ENCODE assay signal across 10 cellular contexts in genomic region chr10:86178401-86179142, GRCh38.
A peak's percentile ranks its signal among the peaks of the same experiment; 100 is the strongest.
DNase-seq lines count a peak whose midpoint lies in the region; ATAC-seq and TF ChIP-seq lines count a peak whose summit lies in the region.
"Had no signal": no experiment of that assay in that cellular context is flagged by ENCODE, and none has a peak within 500 bp of the region (broad histone marks: within the 10 kb centered on the region; RNA-seq: fewer than 3 reads in every experiment).

No MANE protein-coding gene starts in this region.

- TF ChIP-seq CTCF in stomach (IDR thresholded peaks at IDR 0.05) = peak in 1 of 7 experiments; percentile 8
- no peak for TF ChIP-seq CTCF in gastrocnemius medialis (IDR thresholded peaks at IDR 0.05 in 4 of 5, conservative IDR thresholded peaks at IDR 0.05 in 1 of 5)

- no peak overlapping the region for H3K27ac Mint-ChIP-seq in stimulated activated naive CD8-positive, alpha-beta T cell treated with anti-CD3 and anti-CD28 coated beads, Interleukin-15, amount 100 ng/mL, for 72 hours

- in situ Hi-C loops in gastrocnemius medialis (cut with MboI; ENCODE audit: low sequenced_read_pairs in 4 of 4) = no loop called here

- no peak for DNase-seq in stimulated activated naive CD8-positive, alpha-beta T cell treated with anti-CD3 and anti-CD28 coated beads, Interleukin-15, amount 100 ng/mL, for 72 hours
- DNase-seq in stimulated activated naive CD8-positive, alpha-beta T cell treated with anti-CD3 and anti-CD28 coated beads, Interleukin-15, Interleukin-2, amounts not matched to agents 100 U/mL and 50 U/mL, for 24 hours = no peak
- DNase-seq in NCI-H82 treated with DMSO at 0.1 percent for 48 hours (lab: John Stamatoyannopoulos, UW; ENCODE audit: unreplicated experiment) (peak; percentile 3), globus pallidus (ENCODE audit: low spot score) (peak; percentile 54), stomach (no peak), gastrocnemius medialis (no peak)

- 37 to 58% (median 43%) methylated on average over 4 to 11 of the region's 11 CpGs for WGBS in stomach, 5 donors

- intact Hi-C loops in stomach (cut with DNase I; ENCODE audit: low total_unique reads) = no loop called here
- intact Hi-C loops in gastrocnemius medialis (cut with DNase I; ENCODE audit: low total_unique reads) = no loop called here

- no peak for TF ChIP-seq POLR2A in stomach (IDR thresholded peaks at IDR 0.05)
- no peak for TF ChIP-seq POLR2A in gastrocnemius medialis (IDR thresholded peaks at IDR 0.05)

- H3K9me3 Mint-ChIP-seq in stimulated activated naive CD8-positive, alpha-beta T cell treated with anti-CD3 and anti-CD28 coated beads, Interleukin-15, amount 100 ng/mL, for 72 hours = no peaks in the 10 kb centered on the region
- H3K9me3 Mint-ChIP-seq: central memory CD8-positive, alpha-beta T cell had no signal

- no peaks in the 10 kb centered on the region for H3K9me3 ChIP-seq in stomach
- H3K9me3 ChIP-seq in gastrocnemius medialis = no peaks in the 10 kb centered on the region

- H3K4me3 Mint-ChIP-seq in stimulated activated naive CD8-positive, alpha-beta T cell treated with anti-CD3 and anti-CD28 coated beads, Interleukin-15, amount 100 ng/mL, for 72 hours = no peak overlapping the region
- H3K4me3 Mint-ChIP-seq: central memory CD8-positive, alpha-beta T cell had no signal

- H3K27ac ChIP-seq in stomach (no peak overlapping the region), gastrocnemius medialis (no peak overlapping the region)

- H3K27me3 Mint-ChIP-seq in stimulated activated naive CD8-positive, alpha-beta T cell treated with anti-CD3 and anti-CD28 coated beads, Interleukin-15, amount 100 ng/mL, for 72 hours = no peaks in the 10 kb centered on the region

- H3K4me3 ChIP-seq in stomach (no peak overlapping the region), gastrocnemius medialis (no peak overlapping the region)

- no peaks in the 10 kb centered on the region for H3K4me1 Mint-ChIP-seq in stimulated activated naive CD8-positive, alpha-beta T cell treated with anti-CD3 and anti-CD28 coated beads, Interleukin-15, amount 100 ng/mL, for 72 hours
- H3K4me1 Mint-ChIP-seq: central memory CD8-positive, alpha-beta T cell had no signal

- peak; percentile 19 for ATAC-seq in stimulated activated naive CD8-positive, alpha-beta T cell treated with anti-CD3 and anti-CD28 coated beads, Interleukin-15, amount 100 ng/mL, for 72 hours
- ATAC-seq in stimulated activated naive CD8-positive, alpha-beta T cell treated with anti-CD3 and anti-CD28 coated beads, Interleukin-15, Interleukin-2, amounts not matched to agents 100 U/mL and 50 U/mL, for 24 hours = no peak
- ATAC-seq in gastrocnemius medialis = no peak
- ATAC-seq in HG02623 (IDR thresholded peaks at IDR 0.05; ENCODE audit: unreplicated experiment) = no peak
- no peak for ATAC-seq in GM21367 (IDR thresholded peaks at IDR 0.05; ENCODE audit: unreplicated experiment)
- ATAC-seq: Right ventricle myocardium inferior had no signal

- H3K36me3 ChIP-seq in stomach (no peaks in the 10 kb centered on the region), gastrocnemius medialis (no peaks in the 10 kb centered on the region)

- peaks cover 0 to 3% (median 0%) of the 10 kb centered on the region in 3 donors for H3K27me3 ChIP-seq in stomach
- no peaks in the 10 kb centered on the region for H3K27me3 ChIP-seq in gastrocnemius medialis

- no peak for TF ChIP-seq EP300 in stomach (IDR thresholded peaks at IDR 0.05)

- no peaks in the 10 kb centered on the region for H3K4me1 ChIP-seq in stomach
- no peaks in the 10 kb centered on the region for H3K4me1 ChIP-seq in gastrocnemius medialis

Comparison
In these comparisons a context has a peak if more than half of its experiments do, and no peak if none do; other contexts are left out.
1. DNase-seq: peak in NCI-H82 treated with DMSO at 0.1 percent for 48 hours (single experiment) and globus pallidus (single experiment); none in stimulated activated naive CD8-positive, alpha-beta T cell treated with anti-CD3 and anti-CD28 coated beads, Interleukin-15, amount 100 ng/mL, for 72 hours (0 of 2), stimulated activated naive CD8-positive, alpha-beta T cell treated with anti-CD3 and anti-CD28 coated beads, Interleukin-15, Interleukin-2, amounts not matched to agents 100 U/mL and 50 U/mL, for 24 hours (single experiment), stomach (single experiment) and gastrocnemius medialis (0 of 2).